In genomic region chr4:44678094-44679023, GRCh38 we compare ENCODE assay signal across 1 cellular context.
TF ChIP-seq lines count a peak whose summit lies in the region.

Gene GUF1, plus strand, starts transcription at chr4:44678420. Its CDS starts 203 bp downstream, at chr4:44678623.

TF ChIP-seq in K562, 482 proteins besides CTCF, POLR2A, EP300 and RAD21 (continued from another document and continues in another):
- TF ChIP-seq PRDM10 (IDR thresholded peaks at IDR 0.05; ENCODE audit: partially characterized antibody) (peak; percentile 29), THRAP3 (IDR thresholded peaks at IDR 0.05; ENCODE audit: borderline replicate concordance) (no peak), NEUROD1 (IDR thresholded peaks at IDR 0.05; ENCODE audit: borderline replicate concordance, low read depth, low read length, partially characterized antibody) (no peak), SREBF1 (IDR thresholded peaks at IDR 0.05; ENCODE audit: borderline replicate concordance, low read depth, low read length) (no peak), ARNT (IDR thresholded peaks at IDR 0.05) (no peak), KLF1 (tag; IDR thresholded peaks at IDR 0.05) (no peak), SFPQ (IDR thresholded peaks at IDR 0.05; ENCODE audit: low read depth, low read length) (no peak), MITF (IDR thresholded peaks at IDR 0.05) (peak; percentile 75), RNF219 (CRISPR knock-in tag; IDR thresholded peaks at IDR 0.05) (no peak), ZNF561 (CRISPR knock-in tag; conservative IDR thresholded peaks at IDR 0.05) (no peak), GABPA (tag; conservative IDR thresholded peaks at IDR 0.05; ENCODE audit: low read depth) (peak; percentile 72), ZNF75A (CRISPR knock-in tag; IDR thresholded peaks at IDR 0.05) (no peak), ZEB2 (IDR thresholded peaks at IDR 0.05) (no peak), SMAD4 (CRISPR knock-in tag; conservative IDR thresholded peaks at IDR 0.05) (0 out of 2 replicates have a peak, but pooled peaks have one; percentile 53), ZNF395 (CRISPR knock-in tag; IDR thresholded peaks at IDR 0.05) (peak; percentile 75; the same call in 1 of the 2 replicates), POLR3A (IDR thresholded peaks at IDR 0.05; ENCODE audit: borderline replicate concordance, extremely low read depth, insufficient read depth, insufficient read length) (no peak), ZNF830 (CRISPR knock-in tag; IDR thresholded peaks at IDR 0.05) (no peak), ZNF217 (CRISPR knock-in tag; IDR thresholded peaks at IDR 0.05) (no peak), ZFPM2 (CRISPR knock-in tag; IDR thresholded peaks at IDR 0.05) (no peak), FUS (optimal IDR thresholded peaks at IDR 0.05; ENCODE audit: low read depth, low read length) (no peak), ZBTB1 (CRISPR knock-in tag; IDR thresholded peaks at IDR 0.05; ENCODE audit: borderline replicate concordance, low read depth) (no peak), ZZZ3 (IDR thresholded peaks at IDR 0.05) (no peak), ZNF507 (tag; conservative IDR thresholded peaks at IDR 0.05) (no peak), TEAD1 (CRISPR knock-in tag; IDR thresholded peaks at IDR 0.05) (0 out of 4 replicates have a peak, but pooled peaks of 1 of the 2 experiments have one; percentile 3), ASH1L (IDR thresholded peaks at IDR 0.05; ENCODE audit: borderline replicate concordance, low read depth, partially characterized antibody) (no peak), ZNF407 (IDR thresholded peaks at IDR 0.05; ENCODE audit: low read depth) (no peak), YBX1 (IDR thresholded peaks at IDR 0.05) (no peak), GTF2A2 (tag; IDR thresholded peaks at IDR 0.05) (no peak), PTTG1 (tag; IDR thresholded peaks at IDR 0.05; ENCODE audit: low read depth) (no peak), ZNF24 (IDR thresholded peaks at IDR 0.05) (no peak), MLX (CRISPR knock-in tag; conservative IDR thresholded peaks at IDR 0.05) (no peak), ZNF707 (CRISPR knock-in tag; conservative IDR thresholded peaks at IDR 0.05) (no peak), GABPB2 (CRISPR knock-in tag; conservative IDR thresholded peaks at IDR 0.05) (no peak), ZBTB12 (CRISPR knock-in tag; IDR thresholded peaks at IDR 0.05) (peak; percentile 95)
